ENCODE assay signal across 1 cellular context in the genomic region with DNA sequence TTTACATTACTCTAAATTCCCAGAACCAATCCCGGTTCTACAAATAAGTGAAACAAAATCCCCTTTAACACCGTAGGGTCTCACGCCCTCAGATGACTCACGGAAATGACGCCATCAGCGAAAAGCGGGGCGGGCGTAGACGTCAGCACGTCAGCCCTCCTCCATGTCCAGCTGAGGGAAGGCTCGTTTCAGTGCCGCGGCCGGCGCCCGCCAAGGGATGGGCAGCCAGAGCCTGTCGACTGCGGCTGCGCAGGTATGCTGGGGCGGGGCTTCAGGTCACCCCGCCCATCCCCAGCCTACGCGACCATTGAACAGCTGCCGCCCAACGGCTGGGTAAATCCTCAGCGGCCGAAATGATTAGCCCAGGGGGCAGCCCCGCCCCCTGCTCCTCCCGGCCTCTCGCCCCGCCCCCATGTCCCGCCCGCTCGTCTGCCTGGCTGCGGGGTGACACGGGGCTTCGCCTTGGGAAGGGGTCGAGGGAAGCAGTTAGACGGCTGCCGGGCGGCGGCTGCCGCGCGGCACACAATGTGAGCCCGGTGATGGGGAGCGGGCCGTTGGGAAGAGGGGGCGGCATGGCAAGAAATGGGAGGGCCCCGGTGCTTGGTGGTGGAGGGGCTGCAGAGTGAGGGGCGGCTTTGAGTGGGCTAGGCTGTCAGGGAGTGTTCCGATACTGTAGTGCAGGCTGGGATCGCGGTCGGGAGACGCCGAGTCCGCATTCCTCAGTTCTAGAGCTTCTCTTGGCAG.
TF ChIP-seq lines count a peak whose summit lies in the region.

A gene (plus strand): TSS at position 420 of the 744 bp plus-strand sequence. CDS start 1,510 bp downstream, outside the sequence.

TF ChIP-seq in K562, 482 proteins besides CTCF, POLR2A, EP300 and RAD21 (continued from another document and continues in another):
- TF ChIP-seq, protein P1, sequence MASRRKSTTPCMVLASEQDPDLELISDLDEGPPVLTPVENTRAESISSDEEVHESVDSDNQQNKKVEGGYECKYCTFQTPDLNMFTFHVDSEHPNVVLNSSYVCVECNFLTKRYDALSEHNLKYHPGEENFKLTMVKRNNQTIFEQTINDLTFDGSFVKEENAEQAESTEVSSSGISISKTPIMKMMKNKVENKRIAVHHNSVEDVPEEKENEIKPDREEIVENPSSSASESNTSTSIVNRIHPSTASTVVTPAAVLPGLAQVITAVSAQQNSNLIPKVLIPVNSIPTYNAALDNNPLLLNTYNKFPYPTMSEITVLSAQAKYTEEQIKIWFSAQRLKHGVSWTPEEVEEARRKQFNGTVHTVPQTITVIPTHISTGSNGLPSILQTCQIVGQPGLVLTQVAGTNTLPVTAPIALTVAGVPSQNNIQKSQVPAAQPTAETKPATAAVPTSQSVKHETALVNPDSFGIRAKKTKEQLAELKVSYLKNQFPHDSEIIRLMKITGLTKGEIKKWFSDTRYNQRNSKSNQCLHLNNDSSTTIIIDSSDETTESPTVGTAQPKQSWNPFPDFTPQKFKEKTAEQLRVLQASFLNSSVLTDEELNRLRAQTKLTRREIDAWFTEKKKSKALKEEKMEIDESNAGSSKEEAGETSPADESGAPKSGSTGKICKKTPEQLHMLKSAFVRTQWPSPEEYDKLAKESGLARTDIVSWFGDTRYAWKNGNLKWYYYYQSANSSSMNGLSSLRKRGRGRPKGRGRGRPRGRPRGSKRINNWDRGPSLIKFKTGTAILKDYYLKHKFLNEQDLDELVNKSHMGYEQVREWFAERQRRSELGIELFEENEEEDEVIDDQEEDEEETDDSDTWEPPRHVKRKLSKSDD (conservative IDR thresholded peaks at IDR 0.05; ENCODE audit: low read length): no peak
- peak; percentile 91 for TF ChIP-seq FOSL1 (tag; conservative IDR thresholded peaks at IDR 0.05)
- TF ChIP-seq HDAC8 (tag; IDR thresholded peaks at IDR 0.05): no peak
- no peak for TF ChIP-seq ZNF696 (CRISPR knock-in tag; conservative IDR thresholded peaks at IDR 0.05)
- TF ChIP-seq TBP (optimal IDR thresholded peaks at IDR 0.05; ENCODE audit: low read depth, low read length): no peak
- TF ChIP-seq CHD2 (IDR thresholded peaks at IDR 0.05; ENCODE audit: low read depth, low read length): no peak
- TF ChIP-seq KAT7 (CRISPR knock-in tag; IDR thresholded peaks at IDR 0.05; ENCODE audit: borderline replicate concordance): no peak
- TF ChIP-seq, protein P2, sequence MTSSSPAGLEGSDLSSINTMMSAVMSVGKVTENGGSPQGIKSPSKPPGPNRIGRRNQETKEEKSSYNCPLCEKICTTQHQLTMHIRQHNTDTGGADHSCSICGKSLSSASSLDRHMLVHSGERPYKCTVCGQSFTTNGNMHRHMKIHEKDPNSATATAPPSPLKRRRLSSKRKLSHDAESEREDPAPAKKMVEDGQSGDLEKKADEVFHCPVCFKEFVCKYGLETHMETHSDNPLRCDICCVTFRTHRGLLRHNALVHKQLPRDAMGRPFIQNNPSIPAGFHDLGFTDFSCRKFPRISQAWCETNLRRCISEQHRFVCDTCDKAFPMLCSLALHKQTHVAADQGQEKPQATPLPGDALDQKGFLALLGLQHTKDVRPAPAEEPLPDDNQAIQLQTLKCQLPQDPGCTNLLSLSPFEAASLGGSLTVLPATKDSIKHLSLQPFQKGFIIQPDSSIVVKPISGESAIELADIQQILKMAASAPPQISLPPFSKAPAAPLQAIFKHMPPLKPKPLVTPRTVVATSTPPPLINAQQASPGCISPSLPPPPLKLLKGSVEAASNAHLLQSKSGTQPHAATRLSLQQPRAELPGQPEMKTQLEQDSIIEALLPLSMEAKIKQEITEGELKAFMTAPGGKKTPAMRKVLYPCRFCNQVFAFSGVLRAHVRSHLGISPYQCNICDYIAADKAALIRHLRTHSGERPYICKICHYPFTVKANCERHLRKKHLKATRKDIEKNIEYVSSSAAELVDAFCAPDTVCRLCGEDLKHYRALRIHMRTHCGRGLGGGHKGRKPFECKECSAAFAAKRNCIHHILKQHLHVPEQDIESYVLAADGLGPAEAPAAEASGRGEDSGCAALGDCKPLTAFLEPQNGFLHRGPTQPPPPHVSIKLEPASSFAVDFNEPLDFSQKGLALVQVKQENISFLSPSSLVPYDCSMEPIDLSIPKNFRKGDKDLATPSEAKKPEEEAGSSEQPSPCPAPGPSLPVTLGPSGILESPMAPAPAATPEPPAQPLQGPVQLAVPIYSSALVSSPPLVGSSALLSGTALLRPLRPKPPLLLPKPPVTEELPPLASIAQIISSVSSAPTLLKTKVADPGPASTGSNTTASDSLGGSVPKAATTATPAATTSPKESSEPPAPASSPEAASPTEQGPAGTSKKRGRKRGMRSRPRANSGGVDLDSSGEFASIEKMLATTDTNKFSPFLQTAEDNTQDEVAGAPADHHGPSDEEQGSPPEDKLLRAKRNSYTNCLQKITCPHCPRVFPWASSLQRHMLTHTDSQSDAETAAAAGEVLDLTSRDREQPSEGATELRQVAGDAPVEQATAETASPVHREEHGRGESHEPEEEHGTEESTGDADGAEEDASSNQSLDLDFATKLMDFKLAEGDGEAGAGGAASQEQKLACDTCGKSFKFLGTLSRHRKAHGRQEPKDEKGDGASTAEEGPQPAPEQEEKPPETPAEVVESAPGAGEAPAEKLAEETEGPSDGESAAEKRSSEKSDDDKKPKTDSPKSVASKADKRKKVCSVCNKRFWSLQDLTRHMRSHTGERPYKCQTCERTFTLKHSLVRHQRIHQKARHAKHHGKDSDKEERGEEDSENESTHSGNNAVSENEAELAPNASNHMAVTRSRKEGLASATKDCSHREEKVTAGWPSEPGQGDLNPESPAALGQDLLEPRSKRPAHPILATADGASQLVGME (CRISPR knock-in tag; IDR thresholded peaks at IDR 0.05): no peak
- peak; percentile 82; the same call in 1 of the 2 replicates for TF ChIP-seq GABPB1 (CRISPR knock-in tag; IDR thresholded peaks at IDR 0.05)
- no peak for TF ChIP-seq TOE1 (IDR thresholded peaks at IDR 0.05; ENCODE audit: borderline replicate concordance)
- no peak for TF ChIP-seq TOE1 (CRISPR knock-in tag; IDR thresholded peaks at IDR 0.05; ENCODE audit: borderline replicate concordance, low read depth)
- TF ChIP-seq NR2C1 (IDR thresholded peaks at IDR 0.05): no peak
- TF ChIP-seq NR2C1 (tag; IDR thresholded peaks at IDR 0.05): no peak
- no peak for TF ChIP-seq ZFP1 (CRISPR knock-in tag; IDR thresholded peaks at IDR 0.05)
- TF ChIP-seq, protein P3, sequence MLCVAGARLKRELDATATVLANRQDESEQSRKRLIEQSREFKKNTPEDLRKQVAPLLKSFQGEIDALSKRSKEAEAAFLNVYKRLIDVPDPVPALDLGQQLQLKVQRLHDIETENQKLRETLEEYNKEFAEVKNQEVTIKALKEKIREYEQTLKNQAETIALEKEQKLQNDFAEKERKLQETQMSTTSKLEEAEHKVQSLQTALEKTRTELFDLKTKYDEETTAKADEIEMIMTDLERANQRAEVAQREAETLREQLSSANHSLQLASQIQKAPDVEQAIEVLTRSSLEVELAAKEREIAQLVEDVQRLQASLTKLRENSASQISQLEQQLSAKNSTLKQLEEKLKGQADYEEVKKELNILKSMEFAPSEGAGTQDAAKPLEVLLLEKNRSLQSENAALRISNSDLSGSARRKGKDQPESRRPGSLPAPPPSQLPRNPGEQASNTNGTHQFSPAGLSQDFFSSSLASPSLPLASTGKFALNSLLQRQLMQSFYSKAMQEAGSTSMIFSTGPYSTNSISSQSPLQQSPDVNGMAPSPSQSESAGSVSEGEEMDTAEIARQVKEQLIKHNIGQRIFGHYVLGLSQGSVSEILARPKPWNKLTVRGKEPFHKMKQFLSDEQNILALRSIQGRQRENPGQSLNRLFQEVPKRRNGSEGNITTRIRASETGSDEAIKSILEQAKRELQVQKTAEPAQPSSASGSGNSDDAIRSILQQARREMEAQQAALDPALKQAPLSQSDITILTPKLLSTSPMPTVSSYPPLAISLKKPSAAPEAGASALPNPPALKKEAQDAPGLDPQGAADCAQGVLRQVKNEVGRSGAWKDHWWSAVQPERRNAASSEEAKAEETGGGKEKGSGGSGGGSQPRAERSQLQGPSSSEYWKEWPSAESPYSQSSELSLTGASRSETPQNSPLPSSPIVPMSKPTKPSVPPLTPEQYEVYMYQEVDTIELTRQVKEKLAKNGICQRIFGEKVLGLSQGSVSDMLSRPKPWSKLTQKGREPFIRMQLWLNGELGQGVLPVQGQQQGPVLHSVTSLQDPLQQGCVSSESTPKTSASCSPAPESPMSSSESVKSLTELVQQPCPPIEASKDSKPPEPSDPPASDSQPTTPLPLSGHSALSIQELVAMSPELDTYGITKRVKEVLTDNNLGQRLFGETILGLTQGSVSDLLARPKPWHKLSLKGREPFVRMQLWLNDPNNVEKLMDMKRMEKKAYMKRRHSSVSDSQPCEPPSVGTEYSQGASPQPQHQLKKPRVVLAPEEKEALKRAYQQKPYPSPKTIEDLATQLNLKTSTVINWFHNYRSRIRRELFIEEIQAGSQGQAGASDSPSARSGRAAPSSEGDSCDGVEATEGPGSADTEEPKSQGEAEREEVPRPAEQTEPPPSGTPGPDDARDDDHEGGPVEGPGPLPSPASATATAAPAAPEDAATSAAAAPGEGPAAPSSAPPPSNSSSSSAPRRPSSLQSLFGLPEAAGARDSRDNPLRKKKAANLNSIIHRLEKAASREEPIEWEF (CRISPR knock-in tag; IDR thresholded peaks at IDR 0.05): no peak
- TF ChIP-seq BRD9 (IDR thresholded peaks at IDR 0.05; ENCODE audit: low read depth, partially characterized antibody): no peak
- TF ChIP-seq PHB (CRISPR knock-in tag; IDR thresholded peaks at IDR 0.05): no peak
- no peak for TF ChIP-seq SMARCA4 (IDR thresholded peaks at IDR 0.05)
- TF ChIP-seq NFIC (IDR thresholded peaks at IDR 0.05): peak; percentile 62
- TF ChIP-seq MTF1 (CRISPR knock-in tag; IDR thresholded peaks at IDR 0.05; ENCODE audit: borderline replicate concordance): no peak
- no peak for TF ChIP-seq NELFE (IDR thresholded peaks at IDR 0.05; ENCODE audit: insufficient read depth, insufficient read length)
- TF ChIP-seq, protein P4, sequence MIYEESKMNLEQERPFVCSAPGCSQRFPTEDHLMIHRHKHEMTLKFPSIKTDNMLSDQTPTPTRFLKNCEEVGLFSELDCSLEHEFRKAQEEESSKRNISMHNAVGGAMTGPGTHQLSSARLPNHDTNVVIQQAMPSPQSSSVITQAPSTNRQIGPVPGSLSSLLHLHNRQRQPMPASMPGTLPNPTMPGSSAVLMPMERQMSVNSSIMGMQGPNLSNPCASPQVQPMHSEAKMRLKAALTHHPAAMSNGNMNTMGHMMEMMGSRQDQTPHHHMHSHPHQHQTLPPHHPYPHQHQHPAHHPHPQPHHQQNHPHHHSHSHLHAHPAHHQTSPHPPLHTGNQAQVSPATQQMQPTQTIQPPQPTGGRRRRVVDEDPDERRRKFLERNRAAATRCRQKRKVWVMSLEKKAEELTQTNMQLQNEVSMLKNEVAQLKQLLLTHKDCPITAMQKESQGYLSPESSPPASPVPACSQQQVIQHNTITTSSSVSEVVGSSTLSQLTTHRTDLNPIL (CRISPR knock-in tag; IDR thresholded peaks at IDR 0.05): no peak
- TF ChIP-seq ZNF41 (CRISPR knock-in tag; conservative IDR thresholded peaks at IDR 0.05): no peak
- no peak for TF ChIP-seq NONO (IDR thresholded peaks at IDR 0.05; ENCODE audit: low read depth in 2 of 2, low read length in 1 of 2)
- no peak for TF ChIP-seq E2F3 (CRISPR knock-in tag; IDR thresholded peaks at IDR 0.05)
- no peak for TF ChIP-seq DNMT1 (IDR thresholded peaks at IDR 0.05)
- TF ChIP-seq, protein P5, sequence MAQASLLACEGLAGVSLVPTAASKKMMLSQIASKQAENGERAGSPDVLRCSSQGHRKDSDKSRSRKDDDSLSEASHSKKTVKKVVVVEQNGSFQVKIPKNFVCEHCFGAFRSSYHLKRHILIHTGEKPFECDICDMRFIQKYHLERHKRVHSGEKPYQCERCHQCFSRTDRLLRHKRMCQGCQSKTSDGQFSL (CRISPR knock-in tag; IDR thresholded peaks at IDR 0.05): no peak
- TF ChIP-seq, protein P5 (tag; IDR thresholded peaks at IDR 0.05): no peak
- TF ChIP-seq POLR2AphosphoS5 (IDR thresholded peaks at IDR 0.05; ENCODE audit: control insufficient read depth, insufficient read depth, low read depth, low read length): 0 out of 2 replicates have a peak, but pooled peaks have one; percentile 27
- no peak for TF ChIP-seq ERF (CRISPR knock-in tag; IDR thresholded peaks at IDR 0.05)
- TF ChIP-seq, protein P6, sequence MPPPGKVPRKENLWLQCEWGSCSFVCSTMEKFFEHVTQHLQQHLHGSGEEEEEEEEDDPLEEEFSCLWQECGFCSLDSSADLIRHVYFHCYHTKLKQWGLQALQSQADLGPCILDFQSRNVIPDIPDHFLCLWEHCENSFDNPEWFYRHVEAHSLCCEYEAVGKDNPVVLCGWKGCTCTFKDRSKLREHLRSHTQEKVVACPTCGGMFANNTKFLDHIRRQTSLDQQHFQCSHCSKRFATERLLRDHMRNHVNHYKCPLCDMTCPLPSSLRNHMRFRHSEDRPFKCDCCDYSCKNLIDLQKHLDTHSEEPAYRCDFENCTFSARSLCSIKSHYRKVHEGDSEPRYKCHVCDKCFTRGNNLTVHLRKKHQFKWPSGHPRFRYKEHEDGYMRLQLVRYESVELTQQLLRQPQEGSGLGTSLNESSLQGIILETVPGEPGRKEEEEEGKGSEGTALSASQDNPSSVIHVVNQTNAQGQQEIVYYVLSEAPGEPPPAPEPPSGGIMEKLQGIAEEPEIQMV (tag; conservative IDR thresholded peaks at IDR 0.05; ENCODE audit: low read depth): no peak
- TF ChIP-seq, protein P7, sequence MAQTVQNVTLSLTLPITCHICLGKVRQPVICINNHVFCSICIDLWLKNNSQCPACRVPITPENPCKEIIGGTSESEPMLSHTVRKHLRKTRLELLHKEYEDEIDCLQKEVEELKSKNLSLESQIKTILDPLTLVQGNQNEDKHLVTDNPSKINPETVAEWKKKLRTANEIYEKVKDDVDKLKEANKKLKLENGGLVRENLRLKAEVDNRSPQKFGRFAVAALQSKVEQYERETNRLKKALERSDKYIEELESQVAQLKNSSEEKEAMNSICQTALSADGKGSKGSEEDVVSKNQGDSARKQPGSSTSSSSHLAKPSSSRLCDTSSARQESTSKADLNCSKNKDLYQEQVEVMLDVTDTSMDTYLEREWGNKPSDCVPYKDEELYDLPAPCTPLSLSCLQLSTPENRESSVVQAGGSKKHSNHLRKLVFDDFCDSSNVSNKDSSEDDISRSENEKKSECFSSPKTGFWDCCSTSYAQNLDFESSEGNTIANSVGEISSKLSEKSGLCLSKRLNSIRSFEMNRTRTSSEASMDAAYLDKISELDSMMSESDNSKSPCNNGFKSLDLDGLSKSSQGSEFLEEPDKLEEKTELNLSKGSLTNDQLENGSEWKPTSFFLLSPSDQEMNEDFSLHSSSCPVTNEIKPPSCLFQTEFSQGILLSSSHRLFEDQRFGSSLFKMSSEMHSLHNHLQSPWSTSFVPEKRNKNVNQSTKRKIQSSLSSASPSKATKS (CRISPR knock-in tag; IDR thresholded peaks at IDR 0.05): no peak
- TF ChIP-seq YY1 (IDR thresholded peaks at IDR 0.05; ENCODE audit: borderline replicate concordance in 1 of 3, control insufficient read depth in 1 of 3, extremely low read depth in 1 of 3, insufficient read depth in 3 of 3, insufficient read length in 1 of 3, insufficient replicate concordance in 2 of 3, low read depth in 1 of 3, low read length in 2 of 3): peak in 1 of 3 experiments; percentile 45
- no peak for TF ChIP-seq EWSR1 (IDR thresholded peaks at IDR 0.05; ENCODE audit: borderline replicate concordance, low read depth, partially characterized antibody)
